15 cellular contexts compared by ENCODE assay signal in genomic region chr6:158694913-158695312, GRCh38. TPM values are rescaled to one million over a fixed set of nuclear protein-coding genes. Genes with fewer than 3 reads are reported as not detected.
DNase-seq lines count a peak whose midpoint lies in the region; ATAC-seq, FAIRE-seq and TF ChIP-seq lines count a peak whose summit lies in the region.
"Had no signal": no experiment of that assay in that cellular context is flagged by ENCODE, and none has a peak within 500 bp of the region (broad histone marks: within the 10 kb centered on the region; RNA-seq: fewer than 3 reads in every experiment).

No MANE protein-coding gene starts in this region.

- CTCF ChIA-PET in K562 (lab: Yijun Ruan, JAX; ENCODE audit: low intra/inter-chr PET ratio) = no interaction called here

- 2% methylated on average over 3 of the region's 3 CpGs for WGBS in K562 (ENCODE audit: insufficient coverage, low coverage, missing lambda C conversion rate)

- no peaks in the 10 kb centered on the region for H3K79me2 ChIP-seq in K562 (ENCODE audit: control insufficient read depth, insufficient read depth, low read length)
- H3K79me2 ChIP-seq in MM.1S (ENCODE audit: low read length) = no peaks in the 10 kb centered on the region

- POLR2A ChIA-PET in K562 (lab: Yijun Ruan, JAX) = no interaction called here

- intact Hi-C loops in K562 (cut with micrococcal nuclease) = loop anchor here (5.0 kb wide), 1 partner anchor 178 kb away; no protein-coding TSS in a partner anchor

- in situ Hi-C loops in K562 (cut with MboI) = loop anchor here (25.0 kb wide), 1 partner anchor 417 kb away; no protein-coding TSS in a partner anchor

- H3K4me3 Mint-ChIP-seq in nephron progenitor cell = no peak overlapping the region
- H3K4me3 Mint-ChIP-seq: CD14-positive monocyte; CD8-positive, alpha-beta T cell; IgD-negative memory B cell had no signal

- peak overlapping the region; percentile 26 for H3K27ac Mint-ChIP-seq in nephron progenitor cell
- H3K27ac Mint-ChIP-seq: CD8-positive, alpha-beta T cell; IgD-negative memory B cell had no signal

- no peaks in the 10 kb centered on the region for H3F3A ChIP-seq in MM.1S (ENCODE audit: insufficient read depth, low read length)

- ATAC-seq in K562 (no peak), HG02571 (IDR thresholded peaks at IDR 0.05; ENCODE audit: unreplicated experiment) (no peak)
- ATAC-seq: A549; CD8-positive, alpha-beta T cell; HCT116 had no signal

- FAIRE-seq in K562 (lab: Jason Lieb, UNC) = no peak
- FAIRE-seq: A549, D721Med had no signal

- no peak overlapping the region for H3K4me2 ChIP-seq in K562 (ENCODE audit: insufficient read depth, low read length)
- H3K4me2 ChIP-seq in MM.1S (ENCODE audit: low read depth, low read length) = no peak overlapping the region
- H3K4me2 ChIP-seq: A549 had no signal

- H2AFZ ChIP-seq in K562 (ENCODE audit: low read depth, low read length) = no peak overlapping the region
- no peak overlapping the region for H2AFZ ChIP-seq in MM.1S (ENCODE audit: low read length)

- TF ChIP-seq POLR2A in K562 (conservative IDR thresholded peaks at IDR 0.05) = no peak

- no peaks in the 10 kb centered on the region for H3K9me2 ChIP-seq in MM.1S (replicated peaks; ENCODE audit: insufficient read depth, low read length)

- TF ChIP-seq CTCF in K562 (IDR thresholded peaks at IDR 0.05 in 2 of 3, conservative IDR thresholded peaks at IDR 0.05 in 1 of 3; ENCODE audit: insufficient read depth in 2 of 3, low read depth in 1 of 3, low read length in 3 of 3) (no peak), nephron progenitor cell (IDR thresholded peaks at IDR 0.05) (no peak), MM.1S (IDR thresholded peaks at IDR 0.05; ENCODE audit: low read length) (no peak)

- H3K27me3 ChIP-seq in K562 (ENCODE audit: control insufficient read depth in 2 of 2, insufficient read depth in 2 of 2, low read length in 2 of 2) (peaks cover 11 to 29% of the 10 kb centered on the region in 2 experiments; a peak in 4 of 5 replicates), MM.1S (replicated peaks; ENCODE audit: insufficient read depth, low read length) (no peaks in the 10 kb centered on the region)

- H3K27me3 Mint-ChIP-seq in nephron progenitor cell (ENCODE audit: low read depth, poor library complexity) = peaks cover 6% of the 10 kb centered on the region
- H3K27me3 Mint-ChIP-seq: IgD-negative memory B cell had no signal

- no peaks in the 10 kb centered on the region for H4K20me1 ChIP-seq in K562 (replicated peaks; ENCODE audit: control insufficient read depth, insufficient read depth, low read length)
- H4K20me1 ChIP-seq in MM.1S (ENCODE audit: insufficient read depth, low read length) = no peaks in the 10 kb centered on the region

- H3K9me3 ChIP-seq in K562 (replicated peaks; ENCODE audit: control insufficient read depth, insufficient read depth, low read depth, low read length) (no peaks in the 10 kb centered on the region), MM.1S (replicated peaks; ENCODE audit: insufficient read depth, low read length) (no peaks in the 10 kb centered on the region)
- H3K9me3 ChIP-seq: A549 had no signal

- H3K9me1 ChIP-seq in K562 (ENCODE audit: control insufficient read depth, insufficient read depth, low read length) = no peaks in the 10 kb centered on the region

- DNase-seq in NCI-H69 (lab: John Stamatoyannopoulos, UW) = peak; percentile 24
- no peak for DNase-seq in K562 (ENCODE audit: extremely low read depth in 1 of 4, low spot score in 3 of 4)
- no peak for DNase-seq in nephron progenitor cell
- no peak for DNase-seq in MM.1S
- no peak for DNase-seq in SKM-1 (lab: John Stamatoyannopoulos, UW; ENCODE audit: unreplicated experiment)
- DNase-seq: CD8-positive, alpha-beta T cell; COR-L47; DND-41; GDM1 had no signal

- H3K27ac ChIP-seq in K562 (ENCODE audit: extremely low read depth, low read depth, low read length) (no peak overlapping the region), MM.1S (ENCODE audit: low read length) (no peak overlapping the region)
- H3K27ac ChIP-seq: A549 had no signal

- TF ChIP-seq RAD21 in K562 (CRISPR knock-in tag; conservative IDR thresholded peaks at IDR 0.05 in 1 of 2, IDR thresholded peaks at IDR 0.05 in 1 of 2) = no peak

- H3K36me3 Mint-ChIP-seq in nephron progenitor cell (ENCODE audit: low read depth) = no peaks in the 10 kb centered on the region
- H3K36me3 Mint-ChIP-seq: IgD-negative memory B cell had no signal

- H3K9me3 Mint-ChIP-seq in nephron progenitor cell = peaks cover 9% of the 10 kb centered on the region
- H3K9me3 Mint-ChIP-seq: CD8-positive, alpha-beta T cell; IgD-negative memory B cell had no signal

- no TSS peak for BruUV-seq in K562 (replicated peaks; lab: Mats Ljungman, UMichigan)

- H3K4me1 Mint-ChIP-seq in nephron progenitor cell = peaks cover 12% of the 10 kb centered on the region

- H3K9ac ChIP-seq in K562 (ENCODE audit: insufficient read depth in 1 of 2, low read depth in 2 of 2, low read length in 2 of 2) = no peak overlapping the region
- no peak overlapping the region for H3K9ac ChIP-seq in MM.1S (ENCODE audit: low read length)

- H3K4me3 ChIP-seq in K562 (no peak overlapping the region), MM.1S (ENCODE audit: low read length) (no peak overlapping the region)
- H3K4me3 ChIP-seq: A549 had no signal

- H3K4me1 ChIP-seq in K562 (replicated peaks in 1 of 2; ENCODE audit: control insufficient read depth in 2 of 2, insufficient read depth in 2 of 2, low read length in 2 of 2) (no peaks in the 10 kb centered on the region), MM.1S (ENCODE audit: low read length) (no peaks in the 10 kb centered on the region)
- H3K4me1 ChIP-seq: A549 had no signal

- H3K36me3 ChIP-seq in K562 (ENCODE audit: control insufficient read depth, insufficient read depth, low read length) (no peaks in the 10 kb centered on the region), MM.1S (replicated peaks; ENCODE audit: insufficient read depth, low read length) (no peaks in the 10 kb centered on the region)

- TF ChIP-seq EP300 in K562 (IDR thresholded peaks at IDR 0.05; ENCODE audit: low read length) = no peak

RNA-seq across cellular contexts. Expression of gene SYTL3, which starts 45.1 kb away (rescaled TPM):
- 0.62 and 0.69 TPM in 2 replicates for total RNA-seq in K562 (2011; cell fraction: chromatin; rRNA removed; ENCODE audit: low replicate concordance)
- 0.13 and 0.50 TPM in 2 replicates for total RNA-seq in K562 (2011; cell fraction: nucleolus; rRNA removed)
- total RNA-seq in K562 (2011; cell fraction: nucleoplasm; rRNA removed) = 0.15 and 0.38 TPM in 2 replicates
- total RNA-seq in K562 (2014; rRNA removed) = 0.05 and 0.61 TPM in 2 replicates
- total RNA-seq in K562 (2014; rRNA removed; fragmentation: Illumina TruSeq; extraction: Trizol) = 0.16 and 0.25 TPM in 2 replicates
- total RNA-seq in K562 (2015; rRNA removed; fragmentation: Illumina TruSeq; extraction: Trizol) = 0.11 and 0.18 TPM in 2 replicates
- total RNA-seq in K562 (2021) = 0.11 and 0.35 TPM in 2 replicates
- polyA plus RNA-seq in K562 (2011; rRNA removed) = 0.12 and 0.46 TPM in 2 replicates
- polyA plus RNA-seq in K562 (2011; cell fraction: cytosol; rRNA removed) = 0.22 and 0.39 TPM in 2 replicates
- polyA plus RNA-seq in K562 (2011; cell fraction: nucleus; rRNA removed) = 0.24 and 0.38 TPM in 2 replicates
- 0.17 and 0.35 TPM in 2 replicates for polyA plus RNA-seq in K562 (2012)
- polyA plus RNA-seq in K562 (2014; fragmentation: Illumina TruSeq; extraction: Trizol) = 0.16 and 0.17 TPM in 2 replicates
- polyA plus RNA-seq in K562 (2014; fragmentation: Nextera tagmentation; extraction: Ambion mirVana) = under 1 TPM in 1 of 2 experiments, not detected in 1; 0.06 TPM
- polyA plus RNA-seq in K562 (2014; rRNA removed) = 0.04 TPM in 2 replicates
- polyA minus RNA-seq in K562 (2011; rRNA and poly(A)+ RNA removed) = 0.21 and 0.39 TPM in 2 replicates
- polyA minus RNA-seq in K562 (2011; cell fraction: cytosol; rRNA and poly(A)+ RNA removed) = not detected in 2 replicates
- polyA minus RNA-seq in K562 (2011; cell fraction: nucleus; rRNA and poly(A)+ RNA removed) = 0.13 and 0.33 TPM in 2 replicates

RNA-seq across cellular contexts. Expression of gene DYNLT1, which starts 50.4 kb away (rescaled TPM):
- total RNA-seq in K562 (2011; cell fraction: chromatin; rRNA removed; ENCODE audit: low replicate concordance) = 58.0 and 71.5 TPM in 2 replicates
- total RNA-seq in K562 (2011; cell fraction: nucleolus; rRNA removed) = 42.2 and 43.2 TPM in 2 replicates
- 65.8 and 91.8 TPM in 2 replicates for total RNA-seq in K562 (2011; cell fraction: nucleoplasm; rRNA removed)
- total RNA-seq in K562 (2014; rRNA removed) = 42.2 and 50.0 TPM in 2 replicates
- total RNA-seq in K562 (2014; rRNA removed; fragmentation: Illumina TruSeq; extraction: Trizol) = 70.3 and 75.7 TPM in 2 replicates
- total RNA-seq in K562 (2015; rRNA removed; fragmentation: Illumina TruSeq; extraction: Trizol) = 52.8 and 57.3 TPM in 2 replicates
- 98.5 and 103 TPM in 2 replicates for total RNA-seq in K562 (2021)
- 324 and 368 TPM in 2 replicates for polyA plus RNA-seq in K562 (2011; rRNA removed)
- 189 and 261 TPM in 2 replicates for polyA plus RNA-seq in K562 (2011; cell fraction: cytosol; rRNA removed)
- 136 and 203 TPM in 2 replicates for polyA plus RNA-seq in K562 (2011; cell fraction: nucleus; rRNA removed)
- 107 and 174 TPM in 2 replicates for polyA plus RNA-seq in K562 (2012)
- 130 TPM in 2 replicates for polyA plus RNA-seq in K562 (2014; fragmentation: Illumina TruSeq; extraction: Trizol)
- 100 to 1,000 TPM; 489 to 583 TPM for polyA plus RNA-seq in K562 (2014; fragmentation: Nextera tagmentation; extraction: Ambion mirVana)
- 127 and 142 TPM in 2 replicates for polyA plus RNA-seq in K562 (2014; rRNA removed)
- 150 and 163 TPM in 2 replicates for polyA minus RNA-seq in K562 (2011; rRNA and poly(A)+ RNA removed)
- 30.3 and 31.2 TPM in 2 replicates for polyA minus RNA-seq in K562 (2011; cell fraction: cytosol; rRNA and poly(A)+ RNA removed)
- 17.0 and 23.3 TPM in 2 replicates for polyA minus RNA-seq in K562 (2011; cell fraction: nucleus; rRNA and poly(A)+ RNA removed)
